21 cellular contexts compared by ENCODE assay signal in genomic region chr11:101096036-101096704, GRCh38. TPM values are rescaled to one million over a fixed set of nuclear protein-coding genes. Genes with fewer than 3 reads are reported as not detected.
DNase-seq lines count a peak whose midpoint lies in the region; ATAC-seq, FAIRE-seq and TF ChIP-seq lines count a peak whose summit lies in the region.
"Had no signal": no experiment of that assay in that cellular context is flagged by ENCODE, and none has a peak within 500 bp of the region (broad histone marks: within the 10 kb centered on the region; RNA-seq: fewer than 3 reads in every experiment).

No MANE protein-coding gene starts in this region.

- H2BK15ac ChIP-seq in neuronal stem cell (ENCODE audit: low read length) = no peak overlapping the region

- H3K4ac ChIP-seq in neuronal stem cell (ENCODE audit: low read length) = no peak overlapping the region

- H2BK120ac ChIP-seq in neuronal stem cell (ENCODE audit: low read depth, low read length) = no peak overlapping the region

- H3K27me3 ChIP-seq in right atrium auricular region (no peaks in the 10 kb centered on the region), neuronal stem cell (ENCODE audit: control insufficient read depth in 3 of 3, insufficient read depth in 3 of 3, low read depth in 1 of 3, low read length in 3 of 3) (no peaks in the 10 kb centered on the region)
- H3K27me3 ChIP-seq: esophagus muscularis mucosa, spleen, tibial nerve had no signal

- H3K27ac ChIP-seq in right atrium auricular region = no peak overlapping the region
- H3K27ac ChIP-seq in neuronal stem cell (replicated peaks; ENCODE audit: low read length) = no peak overlapping the region
- H3K27ac ChIP-seq: esophagus muscularis mucosa, spleen, tibial nerve had no signal

- H3K9me3 ChIP-seq in right atrium auricular region = no peaks in the 10 kb centered on the region
- H3K9me3 ChIP-seq in neuronal stem cell (replicated peaks in 1 of 2; ENCODE audit: control insufficient read depth in 2 of 2, insufficient read depth in 1 of 2, low read depth in 1 of 2, low read length in 2 of 2) = no peaks in the 10 kb centered on the region
- H3K9me3 ChIP-seq: esophagus muscularis mucosa, HAP-1, SK-N-SH, tibial nerve had no signal

- H3K4me2 ChIP-seq in neuronal stem cell (ENCODE audit: insufficient read depth, low read length, poor library complexity, severe bottlenecking) = no peak overlapping the region
- H3K4me2 ChIP-seq: SK-N-SH had no signal

- H3K4me3 ChIP-seq in right atrium auricular region (no peak overlapping the region), epithelial cell of esophagus (ENCODE audit: low read length) (no peak overlapping the region), neuronal stem cell (ENCODE audit: low read length in 2 of 2) (no peak overlapping the region)
- H3K4me3 ChIP-seq: esophagus muscularis mucosa, HAP-1, spleen, tibial nerve had no signal

- no peak overlapping the region for H3K9ac ChIP-seq in neuronal stem cell (ENCODE audit: low read depth, low read length, poor library complexity)
- H3K9ac ChIP-seq: SK-N-SH had no signal

- intact Hi-C loops in Right ventricle myocardium superior (cut with DNase I) = no loop called here

- no peak overlapping the region for H4K8ac ChIP-seq in neuronal stem cell (ENCODE audit: low read depth, low read length)

- no peak overlapping the region for H3K23ac ChIP-seq in neuronal stem cell (ENCODE audit: low read depth, low read length, poor library complexity)

- H2AFZ ChIP-seq in neuronal stem cell (ENCODE audit: low read length) = no peak overlapping the region

- H2BK12ac ChIP-seq in neuronal stem cell (ENCODE audit: low read length) = no peak overlapping the region

- WGBS in neuronal stem cell (ENCODE audit: extremely low coverage in 2 of 2, insufficient read length in 2 of 2, insufficient replicate concordance in 1 of 2), 2 donors = no CpG with 5 or more reads among the region's 4 CpGs

- H2AK5ac ChIP-seq in neuronal stem cell (ENCODE audit: low read depth, low read length) = no peak overlapping the region

- DNase-seq in Right ventricle myocardium superior = peak; percentile 57
- DNase-seq in right atrium auricular region (ENCODE audit: low spot score) = no peak
- DNase-seq in epithelial cell of esophagus (ENCODE audit: low read depth) = peak; percentile 2
- DNase-seq in kidney tubule cell (ENCODE audit: low spot score) = peak; percentile 6
- DNase-seq in D721Med (ENCODE audit: insufficient read length, low spot score) = no peak
- DNase-seq in neuronal stem cell (ENCODE audit: low spot score) = no peak
- no peak for DNase-seq in GM10266 (ENCODE audit: extremely low spot score)
- DNase-seq: CD4-positive, alpha-beta memory T cell; central memory CD4-positive, alpha-beta T cell; naive thymus-derived CD4-positive, alpha-beta T cell; NCI-H82; SK-N-SH; spleen had no signal

- H2BK5ac ChIP-seq in neuronal stem cell (ENCODE audit: low read length) = no peak overlapping the region

- no peaks in the 10 kb centered on the region for H3K79me1 ChIP-seq in neuronal stem cell (ENCODE audit: low read depth, low read length)

- no peak overlapping the region for H4K91ac ChIP-seq in neuronal stem cell (ENCODE audit: low read depth, low read length, poor library complexity)

- H3K36me3 ChIP-seq in right atrium auricular region = no peaks in the 10 kb centered on the region
- H3K36me3 ChIP-seq in neuronal stem cell (replicated peaks in 1 of 2; ENCODE audit: control insufficient read depth in 2 of 2, insufficient read depth in 2 of 2, low read length in 2 of 2) = no peaks in the 10 kb centered on the region
- H3K36me3 ChIP-seq: esophagus muscularis mucosa, HAP-1, spleen, tibial nerve had no signal

- FAIRE-seq in D721Med (lab: Jason Lieb, UNC) = no peak
- FAIRE-seq: GM19239 had no signal

- peaks cover 0 to 10% of the 10 kb centered on the region in 2 donors for H3K4me1 ChIP-seq in right atrium auricular region
- H3K4me1 ChIP-seq in neuronal stem cell (ENCODE audit: control insufficient read depth in 2 of 2, insufficient read depth in 1 of 2, low read depth in 1 of 2, low read length in 2 of 2) = no peaks in the 10 kb centered on the region
- H3K4me1 ChIP-seq: HAP-1, spleen, tibial nerve had no signal

- ATAC-seq in Right ventricle myocardium superior (ENCODE audit: poor library complexity) = peak; percentile 76
- ATAC-seq in GM19463 (IDR thresholded peaks at IDR 0.05; ENCODE audit: unreplicated experiment) = no peak
- ATAC-seq: activated CD4-positive, CD25-positive, alpha-beta regulatory T cell treated with anti-CD3 and anti-CD28 coated beads, Interleukin-2, amount 50 U/mL, for 24 hours; naive thymus-derived CD4-positive, alpha-beta T cell; Panc1 had no signal

- no peak overlapping the region for H3K18ac ChIP-seq in neuronal stem cell (ENCODE audit: low read length)

- TF ChIP-seq CTCF in right atrium auricular region (IDR thresholded peaks at IDR 0.05) = no peak
- TF ChIP-seq CTCF in epithelial cell of esophagus (IDR thresholded peaks at IDR 0.05; ENCODE audit: insufficient read depth, low read depth, low read length, missing control alignments) = no peak
- TF ChIP-seq CTCF in D721Med (IDR thresholded peaks at IDR 0.05; ENCODE audit: insufficient read depth, missing control alignments) = no peak
- no peak for TF ChIP-seq CTCF in GM10266 (IDR thresholded peaks at IDR 0.05; ENCODE audit: control insufficient read depth, insufficient read depth, low read depth, missing control alignments)

- no peak overlapping the region for H3K14ac ChIP-seq in neuronal stem cell (ENCODE audit: low read length)

RNA-seq across cellular contexts. Expression of gene PGR, which starts 33.4 kb away (rescaled TPM):
- total RNA-seq in Right ventricle myocardium superior = 7.9 TPM
- 1 to 10 TPM; 8.2 to 8.6 TPM for total RNA-seq in right atrium auricular region
- under 0.01 TPM for polyA plus RNA-seq in neuronal stem cell (2013, experiment 1 of 2)
- under 0.01 TPM for polyA plus RNA-seq in neuronal stem cell (2013, experiment 2 of 2)
- total RNA-seq: CD4-positive, alpha-beta memory T cell; LHCN-M2; naive thymus-derived CD4-positive, alpha-beta T cell had no signal
- polyA plus RNA-seq: CD4-positive, alpha-beta memory T cell; naive thymus-derived CD4-positive, alpha-beta T cell; SK-N-SH had no signal

Comparison
In these comparisons a context has a peak if more than half of its experiments do, and no peak if none do; other contexts are left out.
1. DNase-seq: peak in Right ventricle myocardium superior (single experiment), epithelial cell of esophagus (single experiment) and kidney tubule cell (single experiment); none in right atrium auricular region (single experiment), D721Med (single experiment), neuronal stem cell (single experiment) and GM10266 (single experiment).